In the genomic region with DNA sequence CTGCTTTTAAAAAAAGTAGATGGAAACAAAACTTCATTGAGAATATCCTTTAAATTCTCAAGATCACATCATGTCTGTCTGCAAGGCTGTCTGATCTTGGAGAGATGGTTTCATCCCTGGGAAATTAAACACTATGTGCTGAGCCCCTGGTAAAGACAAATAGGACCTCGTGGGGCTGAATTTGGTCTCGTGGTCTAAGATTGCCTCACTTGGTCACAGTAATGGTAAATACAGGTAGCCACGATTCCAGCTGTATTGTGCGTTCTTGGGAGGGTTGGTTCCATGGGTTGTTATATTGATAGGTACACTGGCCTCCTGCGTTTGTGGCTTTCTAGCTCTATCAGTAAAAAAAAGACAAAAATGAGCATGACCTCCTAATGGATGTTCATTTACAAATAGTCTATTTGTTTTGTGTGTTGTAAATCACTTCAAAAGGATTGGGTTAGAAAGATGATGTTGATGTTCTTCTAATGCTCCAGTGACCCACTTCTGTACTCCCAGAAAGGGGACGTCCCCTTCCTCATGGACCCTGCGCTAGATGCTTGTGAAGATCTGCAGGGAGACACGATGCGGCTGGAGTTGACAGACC, we compare ENCODE assay signal across 12 cellular contexts. TPM values are rescaled to one million over a fixed set of nuclear protein-coding genes. Genes with fewer than 3 reads are reported as not detected.
A peak's percentile ranks its signal among the peaks of the same experiment; 100 is the strongest.
DNase-seq lines count a peak whose midpoint lies in the region; ATAC-seq, FAIRE-seq and TF ChIP-seq lines count a peak whose summit lies in the region.
"Had no signal": no experiment of that assay in that cellular context is flagged by ENCODE, and none has a peak within 500 bp of the region (broad histone marks: within the 10 kb centered on the region; RNA-seq: fewer than 3 reads in every experiment).

No MANE protein-coding gene starts in this region.

- H3K27ac ChIP-seq in keratinocyte (ENCODE audit: control insufficient read depth, insufficient read depth, low read length) (peak overlapping the region; percentile 96), thoracic aorta (no peak overlapping the region)

- peak overlapping the region; percentile 71 to 89 (median 78) for H3K4me3 ChIP-seq in keratinocyte (ENCODE audit: control insufficient read depth in 2 of 3, extremely low read depth in 1 of 3, insufficient read depth in 2 of 3, low read depth in 1 of 3, low read length in 3 of 3)
- peak overlapping the region; percentile 92 for H3K4me3 ChIP-seq in thoracic aorta

- peaks cover 22% of the 10 kb centered on the region for H4K20me1 ChIP-seq in keratinocyte (ENCODE audit: control insufficient read depth, extremely low read depth, insufficient read depth, low read length)

- DNase-seq in activated T-cell treated with anti-CD3 and anti-CD28 coated beads, Interleukin-2, amount 50 U/mL, for 72 hours, result no peak
- no peak for DNase-seq in activated T-cell treated with anti-CD3 and anti-CD28 coated beads, Interleukin-2, amount 50 U/mL, for 1 hour
- DNase-seq in keratinocyte (ENCODE audit: low read depth, low spot score), result no peak
- DNase-seq in thoracic aorta (ENCODE audit: low spot score), result no peak
- no peak for DNase-seq in NCI-H1694 treated with DMSO at 0.1 percent for 48 hours (lab: John Stamatoyannopoulos, UW)
- no peak for DNase-seq in activated CD8-positive, alpha-beta memory T cell treated with anti-CD3 and anti-CD28 coated beads, Interleukin-2, amount 50 U/mL, for 48 hours
- DNase-seq: H7, substantia nigra had no signal

- dilution Hi-C loops in keratinocyte (cut with MboI; ENCODE audit: extremely low pct_ligation_motif_present, low sequenced_read_pairs), result no loop called here

- FAIRE-seq in keratinocyte (lab: Jason Lieb, UNC), result no peak
- FAIRE-seq: D721Med had no signal

- no peak overlapping the region for H2AFZ ChIP-seq in keratinocyte (ENCODE audit: control insufficient read depth, low read length)

- peak overlapping the region; percentile 88 for H3K4me2 ChIP-seq in keratinocyte (ENCODE audit: control insufficient read depth, extremely low read depth, insufficient read depth, low read depth, low read length)

- no peaks in the 10 kb centered on the region for H3K9me3 Mint-ChIP-seq in activated T-cell treated with anti-CD3 and anti-CD28 coated beads, Interleukin-2, amount 50 U/mL, for 72 hours
- H3K9me3 Mint-ChIP-seq in activated T-helper 17 cell treated with anti-CD3 and anti-CD28 coated beads, Interleukin-2, amount 50 U/mL, for 72 hours, result no peaks in the 10 kb centered on the region

- TF ChIP-seq CTCF in keratinocyte (optimal IDR thresholded peaks at IDR 0.05 in 1 of 3, IDR thresholded peaks at IDR 0.05 in 1 of 3, conservative IDR thresholded peaks at IDR 0.05 in 1 of 3; ENCODE audit: extremely low read depth in 1 of 3, insufficient read depth in 2 of 3, low read length in 3 of 3) (no peak), thoracic aorta (IDR thresholded peaks at IDR 0.05) (no peak)

- ATAC-seq in activated T-cell treated with anti-CD3 and anti-CD28 coated beads, Interleukin-2, amount 50 U/mL, for 72 hours (replicated peaks in 1 of 2), result no peak
- no peak for ATAC-seq in activated T-helper 17 cell treated with anti-CD3 and anti-CD28 coated beads, Interleukin-2, amount 50 U/mL, for 72 hours (replicated peaks)
- ATAC-seq in thoracic aorta (ENCODE audit: insufficient number of reproducible peaks, low FRiP score, low read depth) (no peak), HG02973 (IDR thresholded peaks at IDR 0.05; ENCODE audit: unreplicated experiment) (no peak)
- ATAC-seq: left lung had no signal

- H3K36me3 ChIP-seq in keratinocyte (ENCODE audit: control insufficient read depth in 2 of 2, extremely low read depth in 1 of 2, insufficient read depth in 2 of 2, low read length in 2 of 2), result peaks cover 0 to 27% of the 10 kb centered on the region in 2 experiments
- H3K36me3 ChIP-seq in thoracic aorta, result peaks cover 6% of the 10 kb centered on the region

- peaks cover 59% of the 10 kb centered on the region for H3K79me2 ChIP-seq in keratinocyte (ENCODE audit: control insufficient read depth, insufficient read depth, low read length)

- no peaks in the 10 kb centered on the region for H3K27me3 Mint-ChIP-seq in activated T-cell treated with anti-CD3 and anti-CD28 coated beads, Interleukin-2, amount 50 U/mL, for 72 hours (ENCODE audit: low read depth)
- H3K27me3 Mint-ChIP-seq in activated T-helper 17 cell treated with anti-CD3 and anti-CD28 coated beads, Interleukin-2, amount 50 U/mL, for 72 hours, result no peaks in the 10 kb centered on the region

- peaks cover 7% of the 10 kb centered on the region for H3K9me1 ChIP-seq in keratinocyte (ENCODE audit: control insufficient read depth, extremely low read depth, insufficient read depth, low read length)

- peak overlapping the region; percentile 99 for H3K27ac Mint-ChIP-seq in activated T-cell treated with anti-CD3 and anti-CD28 coated beads, Interleukin-2, amount 50 U/mL, for 72 hours
- peak overlapping the region; percentile 78 for H3K27ac Mint-ChIP-seq in activated T-helper 17 cell treated with anti-CD3 and anti-CD28 coated beads, Interleukin-2, amount 50 U/mL, for 72 hours

- peaks cover 10 to 32% of the 10 kb centered on the region in 2 donors for H3K36me3 Mint-ChIP-seq in activated T-cell treated with anti-CD3 and anti-CD28 coated beads, Interleukin-2, amount 50 U/mL, for 72 hours (ENCODE audit: insufficient read depth in 2 of 2)
- H3K36me3 Mint-ChIP-seq in activated T-helper 17 cell treated with anti-CD3 and anti-CD28 coated beads, Interleukin-2, amount 50 U/mL, for 72 hours (ENCODE audit: low read depth), result peaks cover 49% of the 10 kb centered on the region

- H3K9ac ChIP-seq in keratinocyte (ENCODE audit: control insufficient read depth, extremely low read depth, insufficient read depth, low read length), result peak overlapping the region; percentile 89

- H3K4me1 ChIP-seq in keratinocyte (ENCODE audit: control insufficient read depth, extremely low read depth, insufficient read depth, low read length) (peaks cover 44% of the 10 kb centered on the region), thoracic aorta (ENCODE audit: control insufficient read depth in 1 of 2, low read depth in 2 of 2) (peaks cover 14 to 30% of the 10 kb centered on the region in 2 donors)

- H3K27me3 ChIP-seq in keratinocyte (ENCODE audit: control insufficient read depth, extremely low read depth, insufficient read depth, low read length) (no peaks in the 10 kb centered on the region), thoracic aorta (replicated peaks; ENCODE audit: insufficient read depth) (no peaks in the 10 kb centered on the region)
- H3K27me3 ChIP-seq: left lung had no signal

- H3K9me3 ChIP-seq in keratinocyte (ENCODE audit: control insufficient read depth, low read depth, low read length) (no peaks in the 10 kb centered on the region), thoracic aorta (no peaks in the 10 kb centered on the region)
- H3K9me3 ChIP-seq: left lung had no signal

- H3K4me1 Mint-ChIP-seq in activated T-cell treated with anti-CD3 and anti-CD28 coated beads, Interleukin-2, amount 50 U/mL, for 72 hours (ENCODE audit: low read depth), result peaks cover 57% of the 10 kb centered on the region
- H3K4me1 Mint-ChIP-seq in activated T-helper 17 cell treated with anti-CD3 and anti-CD28 coated beads, Interleukin-2, amount 50 U/mL, for 72 hours, result peaks cover 40% of the 10 kb centered on the region

- peak overlapping the region; percentile 92 to 99 for H3K4me3 Mint-ChIP-seq in activated T-cell treated with anti-CD3 and anti-CD28 coated beads, Interleukin-2, amount 50 U/mL, for 72 hours
- H3K4me3 Mint-ChIP-seq in activated T-helper 17 cell treated with anti-CD3 and anti-CD28 coated beads, Interleukin-2, amount 50 U/mL, for 72 hours, result peak overlapping the region; percentile 92

RNA-seq across cellular contexts. Expression of gene CEBPG, which starts 1.7 kb away (rescaled TPM):
- 10 to 100 TPM; 50.8 to 52.1 TPM for total RNA-seq in activated T-cell treated with anti-CD3 and anti-CD28 coated beads, Interleukin-2, amount 50 U/mL, for 72 hours
- total RNA-seq in activated T-helper 17 cell treated with anti-CD3 and anti-CD28 coated beads, Interleukin-2, amount 50 U/mL, for 72 hours, result 10 to 100 TPM; 15.0 to 23.6 TPM
- polyA plus RNA-seq in keratinocyte, result 20.4 to 31.9 TPM (median 22.4 TPM) in 3 replicates
- polyA plus RNA-seq in keratinocyte (2011; ENCODE audit: low read depth), result 41.5 TPM
- polyA plus RNA-seq in keratinocyte (2011; cell fraction: cytosol; rRNA removed), result 17.4 and 26.2 TPM in 2 replicates
- 17.8 and 21.8 TPM in 2 replicates for polyA plus RNA-seq in keratinocyte (2011; cell fraction: nucleus; rRNA removed)
- polyA plus RNA-seq in keratinocyte (2012; ENCODE audit: low replicate concordance), result 20.3 and 41.2 TPM in 2 replicates
- polyA minus RNA-seq in keratinocyte, result 6.0 to 24.1 TPM (median 14.7 TPM) in 3 replicates
- polyA minus RNA-seq in keratinocyte (2011; cell fraction: cytosol; rRNA and poly(A)+ RNA removed), result 17.3 TPM
- 6.8 and 11.9 TPM in 2 replicates for polyA minus RNA-seq in keratinocyte (2011; cell fraction: nucleus; rRNA and poly(A)+ RNA removed)
- 10 to 100 TPM; 19.9 to 32.6 TPM for total RNA-seq in thoracic aorta
